19 cellular contexts compared by ENCODE assay signal in genomic region chr16:70677499-70678120, GRCh38. TPM values are rescaled to one million over a fixed set of nuclear protein-coding genes. Genes with fewer than 3 reads are reported as not detected.
A peak's percentile ranks its signal among the peaks of the same experiment; 100 is the strongest.
DNase-seq lines count a peak whose midpoint lies in the region; ATAC-seq, FAIRE-seq and TF ChIP-seq lines count a peak whose summit lies in the region.
"Had no signal": no experiment of that assay in that cellular context is flagged by ENCODE, and none has a peak within 500 bp of the region (broad histone marks: within the 10 kb centered on the region; RNA-seq: fewer than 3 reads in every experiment).

No MANE protein-coding gene starts in this region.

- H3K4me3 ChIP-seq in IMR-90 (ENCODE audit: insufficient read depth, low read depth, low read length), result no peak overlapping the region
- no peak overlapping the region for H3K4me3 ChIP-seq in HepG2 (replicated peaks in 1 of 3; ENCODE audit: insufficient read depth in 1 of 3, low read depth in 2 of 3, low read length in 3 of 3)
- H3K4me3 ChIP-seq: MG63 had no signal

- no peak overlapping the region for H3K14ac ChIP-seq in IMR-90 (replicated peaks; ENCODE audit: low read depth, low read length)

- no peak for TF ChIP-seq POLR2A in IMR-90 (IDR thresholded peaks at IDR 0.05; ENCODE audit: low read depth, low read length)
- TF ChIP-seq POLR2A in HepG2 (IDR thresholded peaks at IDR 0.05; ENCODE audit: insufficient read depth in 1 of 2, low read depth in 2 of 2, low read length in 2 of 2), result no peak

- H2BK120ac ChIP-seq in IMR-90 (ENCODE audit: low read depth, low read length), result no peak overlapping the region

- H2AK5ac ChIP-seq in IMR-90 (ENCODE audit: low read depth, low read length), result no peak overlapping the region

- H3K27me3 ChIP-seq in IMR-90 (ENCODE audit: control insufficient read depth, insufficient read depth, low read length) (no peaks in the 10 kb centered on the region), HepG2 (ENCODE audit: control insufficient read depth in 1 of 2, insufficient read depth in 2 of 2, low read length in 2 of 2) (no peaks in the 10 kb centered on the region)
- H3K27me3 ChIP-seq: MG63 had no signal

- peaks cover 20% of the 10 kb centered on the region for H3K4me1 ChIP-seq in IMR-90 (ENCODE audit: control insufficient read depth, insufficient read depth, low read length)
- peaks cover 25% of the 10 kb centered on the region for H3K4me1 ChIP-seq in HepG2 (ENCODE audit: insufficient read depth, low read length)

- DNase-seq in IMR-90 (no peak), HepG2 (ENCODE audit: low spot score) (no peak), H4 (ENCODE audit: low spot score) (no peak)
- DNase-seq: ACHN; AML-193; COR-L47; DMS153; Karpas-422; MG63; NCI-H1092; NCI-H1694; NCI-H526 treated with DMSO at 0.1 percent for 48 hours; NK-92 treated with Interleukin-12 subunit alpha and Interleukin-12 subunit beta, amount 100 ng/mL, for 24 hours had no signal

- POLR2A ChIA-PET in IMR-90 (lab: Charles Lee; ENCODE audit: unreplicated experiment) (no interaction called here), HepG2 (lab: Yijun Ruan, JAX) (interaction anchor here (1.0 to 18.7 kb wide), 3 partner anchors 49 to 94 kb away, joined by 3 to 536 read pairs (median 3); no protein-coding TSS in a partner anchor)

- no peak for TF ChIP-seq CTCF in IMR-90 (conservative IDR thresholded peaks at IDR 0.05; ENCODE audit: low read depth, low read length)
- TF ChIP-seq CTCF in HepG2 (CRISPR knock-in tag; IDR thresholded peaks at IDR 0.05), result no peak

- no peak for FAIRE-seq in HepG2 (lab: Jason Lieb, UNC)
- FAIRE-seq: H1 had no signal

- TF ChIP-seq EP300 in HepG2 (IDR thresholded peaks at IDR 0.05; ENCODE audit: low read depth in 2 of 2, low read length in 2 of 2) (no peak), HepG2 (CRISPR knock-in tag; IDR thresholded peaks at IDR 0.05; ENCODE audit: borderline replicate concordance) (no peak)

- H3K9me3 ChIP-seq in IMR-90 (ENCODE audit: control insufficient read depth, insufficient read depth, low read length) (no peaks in the 10 kb centered on the region), HepG2 (ENCODE audit: low read length) (no peaks in the 10 kb centered on the region)
- H3K9me3 ChIP-seq: MG63 had no signal

- H3K56ac ChIP-seq in IMR-90 (ENCODE audit: extremely low read depth, insufficient read depth, low read length), result no peak overlapping the region

- TF ChIP-seq RAD21 in IMR-90 (IDR thresholded peaks at IDR 0.05; ENCODE audit: low read length), result no peak
- no peak for TF ChIP-seq RAD21 in HepG2 (CRISPR knock-in tag; IDR thresholded peaks at IDR 0.05)

- peak overlapping the region; percentile 28 for H2AK9ac ChIP-seq in IMR-90 (replicated peaks; ENCODE audit: low read depth, low read length, poor library complexity)

- no peak overlapping the region for H3K23ac ChIP-seq in IMR-90 (ENCODE audit: low read depth, low read length)

- H3K9me1 ChIP-seq in IMR-90 (ENCODE audit: insufficient read depth, low read length), result no peaks in the 10 kb centered on the region

- H4K5ac ChIP-seq in IMR-90 (ENCODE audit: low read depth, low read length), result no peak overlapping the region

- dilution Hi-C loops in IMR-90 (cut with HindIII; ENCODE audit: low sequenced_read_pairs, unreplicated experiment), result loop anchor here (10.0 kb wide), 1 partner anchor 87 kb away; no protein-coding TSS in a partner anchor

- H3K4ac ChIP-seq in IMR-90 (ENCODE audit: low read depth, low read length), result no peak overlapping the region

- ATAC-seq in IMR-90 (ENCODE audit: low read depth) (no peak), HepG2 (no peak), HG02870 (IDR thresholded peaks at IDR 0.05; ENCODE audit: unreplicated experiment) (no peak), GM19351 (IDR thresholded peaks at IDR 0.05; ENCODE audit: unreplicated experiment) (no peak)

- WGBS in IMR-90 (ENCODE audit: extremely low coverage in 2 of 2, insufficient read length in 1 of 2), 2 experiments, result 91% methylated on average over 4 of the region's 15 CpGs; no CpG with 5 or more reads in 1 of the 2 experiments
- WGBS in HepG2 (ENCODE audit: low lambda C conversion rate), result 97% methylated on average over 7 of the region's 15 CpGs

- peaks cover 25 to 74% of the 10 kb centered on the region in 2 experiments for H3K79me1 ChIP-seq in IMR-90 (ENCODE audit: low read depth in 1 of 2, low read length in 2 of 2)

- H3K36me3 ChIP-seq in IMR-90 (ENCODE audit: control insufficient read depth, insufficient read depth, low read length) (peaks cover 71% of the 10 kb centered on the region), HepG2 (replicated peaks in 1 of 2; ENCODE audit: control insufficient read depth in 1 of 2, insufficient read depth in 2 of 2, low read length in 2 of 2) (peaks cover 67 to 81% of the 10 kb centered on the region in 2 experiments)

- no peak overlapping the region for H4K91ac ChIP-seq in IMR-90 (ENCODE audit: insufficient read depth, low read depth, low read length)

- peaks cover 62% of the 10 kb centered on the region for H4K20me1 ChIP-seq in IMR-90 (ENCODE audit: insufficient read depth, low read length)
- H4K20me1 ChIP-seq in HepG2 (ENCODE audit: insufficient read depth, low read length), result peaks cover 6% of the 10 kb centered on the region; the same call in 1 of the 2 replicates

- H3K27ac ChIP-seq in IMR-90 (ENCODE audit: insufficient read depth, low read length) (no peak overlapping the region), cingulate gyrus (ENCODE audit: low read depth, low read length) (peak overlapping the region; percentile 69), HepG2 (ENCODE audit: extremely low read length, insufficient read depth, low read length) (no peak overlapping the region), temporal lobe (ENCODE audit: low read depth, low read length) (peak overlapping the region; percentile 30)

- no peak overlapping the region for H3K18ac ChIP-seq in IMR-90 (ENCODE audit: low read depth, low read length)

- H2BK5ac ChIP-seq in IMR-90 (ENCODE audit: low read depth, low read length, poor library complexity, severe bottlenecking), result no peak overlapping the region

- H4K8ac ChIP-seq in IMR-90 (ENCODE audit: low read depth in 2 of 2, low read length in 2 of 2), result no peak overlapping the region

- CTCF ChIA-PET in IMR-90 (lab: Yijun Ruan, JAX), result no interaction called here
- CTCF ChIA-PET in HepG2 (lab: Yijun Ruan, JAX; ENCODE audit: low intra/inter-chr PET ratio, low total read pairs), result no interaction called here

- H2BK15ac ChIP-seq in IMR-90 (ENCODE audit: low read depth, low read length), result no peak overlapping the region

- H2BK20ac ChIP-seq in IMR-90 (ENCODE audit: low read depth, low read length), result no peak overlapping the region

- in situ Hi-C loops in IMR-90 (cut with MboI; ENCODE audit: low sequenced_read_pairs), result loop anchor here (25.0 kb wide), 1 partner anchor 685 kb away; the partner anchor contains the start of gene CALB2
- in situ Hi-C loops in HepG2 (cut with HindIII; ENCODE audit: extremely low pct_ligation_motif_present, low pct_unique_long_range_greater_than_20kb), result no loop called here

- no peak overlapping the region for H3K4me2 ChIP-seq in IMR-90 (ENCODE audit: low read depth, low read length)
- no peak overlapping the region for H3K4me2 ChIP-seq in HepG2 (ENCODE audit: low read depth, low read length)

- intact Hi-C loops in IMR-90 (cut with micrococcal nuclease) (no loop called here), HepG2 (cut with micrococcal nuclease; ENCODE audit: unreplicated experiment) (no loop called here)

- H2AFZ ChIP-seq in IMR-90 (replicated peaks; ENCODE audit: low read length, poor library complexity), result no peak overlapping the region
- H2AFZ ChIP-seq in HepG2 (ENCODE audit: low read length), result no peak overlapping the region

- H3K79me2 ChIP-seq in HepG2 (ENCODE audit: insufficient read depth, low read length), result peaks cover 36% of the 10 kb centered on the region

- BruUV-seq in IMR-90 (replicated peaks; lab: Mats Ljungman, UMichigan) (no TSS peak), HepG2 (replicated peaks; lab: Mats Ljungman, UMichigan) (no TSS peak)

- H3K9ac ChIP-seq in IMR-90 (ENCODE audit: low read depth, low read length), result no peak overlapping the region
- no peak overlapping the region for H3K9ac ChIP-seq in HepG2 (ENCODE audit: insufficient read depth, low read depth, low read length)

RNA-seq across cellular contexts. Expression of gene MTSS2, which starts 8.2 kb away (rescaled TPM):
- 8.9 and 9.1 TPM in 2 replicates for total RNA-seq in IMR-90 (2012; rRNA removed)
- 86.2 and 108 TPM in 2 replicates for polyA plus RNA-seq in IMR-90 (2012; rRNA removed)
- polyA plus RNA-seq in IMR-90 (2012; cell fraction: cytosol; rRNA removed), result 69.9 and 88.4 TPM in 2 replicates
- 148 and 251 TPM in 2 replicates for polyA plus RNA-seq in IMR-90 (2012; cell fraction: nucleus; rRNA removed; ENCODE audit: low replicate concordance)
- total RNA-seq in HepG2 (2016; rRNA removed; fragmentation: Illumina TruSeq; extraction: Trizol), result 84.6 and 132 TPM in 2 replicates
- 43.5 and 50.3 TPM in 2 replicates for total RNA-seq in HepG2 (2016; cell fraction: cytosol; rRNA removed; fragmentation: Illumina TruSeq; extraction: Trizol; ENCODE audit: low read depth)
- 77.0 and 127 TPM in 2 replicates for total RNA-seq in HepG2 (2016; cell fraction: insoluble cytoplasmic fraction; rRNA removed; fragmentation: Illumina TruSeq; extraction: Trizol)
- 144 and 145 TPM in 2 replicates for total RNA-seq in HepG2 (2016; cell fraction: membrane; rRNA removed; fragmentation: Illumina TruSeq; extraction: Trizol)
- total RNA-seq in HepG2 (2016; cell fraction: nucleus; rRNA removed; fragmentation: Illumina TruSeq; extraction: Trizol), result 105 and 134 TPM in 2 replicates
- 242 and 284 TPM in 2 replicates for polyA plus RNA-seq in HepG2 (2011; rRNA removed)
- 101 and 160 TPM in 2 replicates for polyA plus RNA-seq in HepG2 (2011; cell fraction: cytosol; rRNA removed)
- polyA plus RNA-seq in HepG2 (2011; cell fraction: nucleus; rRNA removed), result 555 and 802 TPM in 2 replicates
- 157 and 253 TPM in 2 replicates for polyA plus RNA-seq in HepG2 (2012)
- polyA plus RNA-seq in HepG2 (2016; cell fraction: cytosol; fragmentation: Illumina TruSeq; extraction: Trizol; ENCODE audit: low read depth), result 47.6 and 47.9 TPM in 2 replicates
- 136 and 193 TPM in 2 replicates for polyA plus RNA-seq in HepG2 (2016; cell fraction: insoluble cytoplasmic fraction; fragmentation: Illumina TruSeq; extraction: Trizol; ENCODE audit: low read depth)
- 144 and 154 TPM in 2 replicates for polyA plus RNA-seq in HepG2 (2016; cell fraction: membrane; fragmentation: Illumina TruSeq; extraction: Trizol; ENCODE audit: low read depth)
- polyA plus RNA-seq in HepG2 (2016; cell fraction: nucleus; fragmentation: Illumina TruSeq; extraction: Trizol; ENCODE audit: insufficient read depth, low read depth), result 467 and 522 TPM in 2 replicates
- polyA minus RNA-seq in HepG2 (2011; rRNA and poly(A)+ RNA removed; ENCODE audit: low replicate concordance), result 24.5 and 186 TPM in 2 replicates
- polyA minus RNA-seq in HepG2 (2011; cell fraction: cytosol; rRNA and poly(A)+ RNA removed), result 155 and 166 TPM in 2 replicates
- polyA minus RNA-seq in HepG2 (2011; cell fraction: nucleus; rRNA and poly(A)+ RNA removed), result 97.5 and 127 TPM in 2 replicates
- 45.5 TPM for total RNA-seq in temporal lobe
- total RNA-seq in H4 (2014; rRNA removed; shearing (Covaris generic)), result 8.6 and 13.9 TPM in 2 replicates

RNA-seq across cellular contexts. Expression of gene IL34, which starts 31.3 kb away (rescaled TPM):
- total RNA-seq in IMR-90 (2012; rRNA removed) (1.1 and 1.3 TPM in 2 replicates), HepG2 (2016; rRNA removed; fragmentation: Illumina TruSeq; extraction: Trizol) (1.2 and 1.4 TPM in 2 replicates), temporal lobe (1.5 TPM)
- polyA plus RNA-seq in IMR-90 (2012; rRNA removed) (2.0 and 2.5 TPM in 2 replicates), HepG2 (2011; rRNA removed) (1.3 and 1.6 TPM in 2 replicates)
- polyA plus RNA-seq in IMR-90 (2012; cell fraction: cytosol; rRNA removed), result 2.1 and 4.5 TPM in 2 replicates
- 2.3 and 2.9 TPM in 2 replicates for polyA plus RNA-seq in IMR-90 (2012; cell fraction: nucleus; rRNA removed; ENCODE audit: low replicate concordance)
- total RNA-seq in HepG2 (2016; cell fraction: cytosol; rRNA removed; fragmentation: Illumina TruSeq; extraction: Trizol; ENCODE audit: low read depth), result 1.0 and 1.6 TPM in 2 replicates
- 1.2 and 1.3 TPM in 2 replicates for total RNA-seq in HepG2 (2016; cell fraction: insoluble cytoplasmic fraction; rRNA removed; fragmentation: Illumina TruSeq; extraction: Trizol)
- 1.8 and 2.4 TPM in 2 replicates for total RNA-seq in HepG2 (2016; cell fraction: membrane; rRNA removed; fragmentation: Illumina TruSeq; extraction: Trizol)
- 0.31 and 0.40 TPM in 2 replicates for total RNA-seq in HepG2 (2016; cell fraction: nucleus; rRNA removed; fragmentation: Illumina TruSeq; extraction: Trizol)
- 1.1 and 2.2 TPM in 2 replicates for polyA plus RNA-seq in HepG2 (2011; cell fraction: cytosol; rRNA removed)
- 0.83 and 1.9 TPM in 2 replicates for polyA plus RNA-seq in HepG2 (2011; cell fraction: nucleus; rRNA removed)
- 0.83 TPM in 2 replicates for polyA plus RNA-seq in HepG2 (2012)
- polyA plus RNA-seq in HepG2 (2016; cell fraction: cytosol; fragmentation: Illumina TruSeq; extraction: Trizol; ENCODE audit: low read depth), result 1.3 and 2.1 TPM in 2 replicates
- 0.84 and 0.90 TPM in 2 replicates for polyA plus RNA-seq in HepG2 (2016; cell fraction: insoluble cytoplasmic fraction; fragmentation: Illumina TruSeq; extraction: Trizol; ENCODE audit: low read depth)
- polyA plus RNA-seq in HepG2 (2016; cell fraction: membrane; fragmentation: Illumina TruSeq; extraction: Trizol; ENCODE audit: low read depth), result 1.2 and 1.6 TPM in 2 replicates
- 0.96 and 1.1 TPM in 2 replicates for polyA plus RNA-seq in HepG2 (2016; cell fraction: nucleus; fragmentation: Illumina TruSeq; extraction: Trizol; ENCODE audit: insufficient read depth, low read depth)
- 1.0 TPM in 1 of 2 replicates, not detected in the other for polyA minus RNA-seq in HepG2 (2011; rRNA and poly(A)+ RNA removed; ENCODE audit: low replicate concordance)
- 0.35 TPM in 1 of 2 replicates, not detected in the other for polyA minus RNA-seq in HepG2 (2011; cell fraction: cytosol; rRNA and poly(A)+ RNA removed)
- polyA minus RNA-seq in HepG2 (2011; cell fraction: nucleus; rRNA and poly(A)+ RNA removed), result 0.50 and 1.5 TPM in 2 replicates
- total RNA-seq in H4 (2014; rRNA removed; shearing (Covaris generic)), result not detected in 2 replicates
- total RNA-seq: OCI-LY7 had no signal

Comparison
In these comparisons a context has a peak if more than half of its experiments do, and no peak if none do; other contexts are left out.
1. H3K27ac ChIP-seq: peak in cingulate gyrus (single experiment) and temporal lobe (single experiment); none in IMR-90 (single experiment) and HepG2 (single experiment).